Comparison of ENCODE assay signal across 1 cellular context in the genomic region with DNA sequence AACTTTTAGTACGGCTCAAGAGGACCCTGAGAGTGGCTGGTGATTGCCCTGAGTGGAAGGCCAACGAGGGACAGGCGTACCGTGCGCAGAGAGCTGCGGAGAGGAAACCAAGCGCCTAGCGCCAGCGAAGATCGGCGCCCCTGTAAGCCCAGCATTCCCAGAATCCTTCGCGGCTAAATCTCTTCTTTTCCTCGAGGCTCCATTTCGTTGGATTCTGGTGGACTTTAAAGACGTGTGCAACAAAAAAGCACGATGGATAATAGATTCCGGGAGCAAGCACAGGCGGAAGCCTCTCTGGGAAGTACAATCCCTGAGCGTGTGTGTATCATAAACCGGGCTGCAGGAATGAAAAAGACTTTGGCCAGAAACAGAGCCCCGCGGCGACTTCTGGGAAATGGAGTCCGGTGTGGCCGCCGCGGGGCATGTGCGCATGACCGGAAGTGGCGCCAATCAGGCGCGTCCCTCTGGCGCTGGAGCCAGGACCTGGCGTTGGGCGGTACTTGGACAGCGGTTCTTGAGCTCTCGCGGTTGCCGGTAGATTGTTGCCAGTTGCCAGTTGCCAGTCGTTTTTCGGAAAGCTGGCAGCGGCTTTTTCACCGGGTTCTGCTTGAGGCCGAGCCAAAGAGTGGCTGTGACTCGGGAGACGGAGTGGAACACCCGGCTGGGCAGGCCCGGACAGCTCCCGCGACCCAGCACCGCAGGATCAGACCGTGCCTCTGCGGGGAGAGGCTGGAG.
TF ChIP-seq lines count a peak whose summit lies in the region.

A gene (plus strand): TSS at position 449 of the 735 bp plus-strand sequence. CDS start 406 bp downstream, outside the sequence.

TF ChIP-seq in K562, 482 proteins besides CTCF, POLR2A, EP300 and RAD21 (continued from another document):
- TF ChIP-seq, protein P1, sequence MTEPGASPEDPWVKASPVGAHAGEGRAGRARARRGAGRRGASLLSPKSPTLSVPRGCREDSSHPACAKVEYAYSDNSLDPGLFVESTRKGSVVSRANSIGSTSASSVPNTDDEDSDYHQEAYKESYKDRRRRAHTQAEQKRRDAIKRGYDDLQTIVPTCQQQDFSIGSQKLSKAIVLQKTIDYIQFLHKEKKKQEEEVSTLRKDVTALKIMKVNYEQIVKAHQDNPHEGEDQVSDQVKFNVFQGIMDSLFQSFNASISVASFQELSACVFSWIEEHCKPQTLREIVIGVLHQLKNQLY (CRISPR knock-in tag; conservative IDR thresholded peaks at IDR 0.05): 0 out of 4 replicates have a peak, but pooled peaks of 1 of the 2 experiments have one; percentile 34
- TF ChIP-seq ZNF586 (CRISPR knock-in tag; conservative IDR thresholded peaks at IDR 0.05): no peak
- no peak for TF ChIP-seq RBM39 (optimal IDR thresholded peaks at IDR 0.05; ENCODE audit: low read depth, low read length)
- TF ChIP-seq L3MBTL2 (IDR thresholded peaks at IDR 0.05): peak; percentile 84
- peak; percentile 95 for TF ChIP-seq POLR2AphosphoS5 (IDR thresholded peaks at IDR 0.05; ENCODE audit: control insufficient read depth, insufficient read depth, low read depth, low read length)
- TF ChIP-seq, protein P2, sequence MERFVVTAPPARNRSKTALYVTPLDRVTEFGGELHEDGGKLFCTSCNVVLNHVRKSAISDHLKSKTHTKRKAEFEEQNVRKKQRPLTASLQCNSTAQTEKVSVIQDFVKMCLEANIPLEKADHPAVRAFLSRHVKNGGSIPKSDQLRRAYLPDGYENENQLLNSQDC (CRISPR knock-in tag; IDR thresholded peaks at IDR 0.05): peak; percentile 29; the same call in 1 of the 2 replicates
- TF ChIP-seq, protein P3, sequence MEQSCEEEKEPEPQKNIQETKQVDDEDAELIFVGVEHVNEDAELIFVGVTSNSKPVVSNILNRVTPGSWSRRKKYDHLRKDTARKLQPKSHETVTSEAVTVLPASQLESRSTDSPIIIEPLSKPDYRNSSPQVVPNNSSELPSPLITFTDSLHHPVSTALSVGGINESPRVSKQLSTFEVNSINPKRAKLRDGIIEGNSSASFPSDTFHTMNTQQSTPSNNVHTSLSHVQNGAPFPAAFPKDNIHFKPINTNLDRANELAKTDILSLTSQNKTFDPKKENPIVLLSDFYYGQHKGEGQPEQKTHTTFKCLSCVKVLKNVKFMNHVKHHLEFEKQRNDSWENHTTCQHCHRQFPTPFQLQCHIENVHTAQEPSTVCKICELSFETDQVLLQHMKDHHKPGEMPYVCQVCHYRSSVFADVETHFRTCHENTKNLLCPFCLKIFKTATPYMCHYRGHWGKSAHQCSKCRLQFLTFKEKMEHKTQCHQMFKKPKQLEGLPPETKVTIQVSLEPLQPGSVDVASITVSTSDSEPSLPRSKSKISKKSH (CRISPR knock-in tag; IDR thresholded peaks at IDR 0.05): no peak
- TF ChIP-seq, protein P4, sequence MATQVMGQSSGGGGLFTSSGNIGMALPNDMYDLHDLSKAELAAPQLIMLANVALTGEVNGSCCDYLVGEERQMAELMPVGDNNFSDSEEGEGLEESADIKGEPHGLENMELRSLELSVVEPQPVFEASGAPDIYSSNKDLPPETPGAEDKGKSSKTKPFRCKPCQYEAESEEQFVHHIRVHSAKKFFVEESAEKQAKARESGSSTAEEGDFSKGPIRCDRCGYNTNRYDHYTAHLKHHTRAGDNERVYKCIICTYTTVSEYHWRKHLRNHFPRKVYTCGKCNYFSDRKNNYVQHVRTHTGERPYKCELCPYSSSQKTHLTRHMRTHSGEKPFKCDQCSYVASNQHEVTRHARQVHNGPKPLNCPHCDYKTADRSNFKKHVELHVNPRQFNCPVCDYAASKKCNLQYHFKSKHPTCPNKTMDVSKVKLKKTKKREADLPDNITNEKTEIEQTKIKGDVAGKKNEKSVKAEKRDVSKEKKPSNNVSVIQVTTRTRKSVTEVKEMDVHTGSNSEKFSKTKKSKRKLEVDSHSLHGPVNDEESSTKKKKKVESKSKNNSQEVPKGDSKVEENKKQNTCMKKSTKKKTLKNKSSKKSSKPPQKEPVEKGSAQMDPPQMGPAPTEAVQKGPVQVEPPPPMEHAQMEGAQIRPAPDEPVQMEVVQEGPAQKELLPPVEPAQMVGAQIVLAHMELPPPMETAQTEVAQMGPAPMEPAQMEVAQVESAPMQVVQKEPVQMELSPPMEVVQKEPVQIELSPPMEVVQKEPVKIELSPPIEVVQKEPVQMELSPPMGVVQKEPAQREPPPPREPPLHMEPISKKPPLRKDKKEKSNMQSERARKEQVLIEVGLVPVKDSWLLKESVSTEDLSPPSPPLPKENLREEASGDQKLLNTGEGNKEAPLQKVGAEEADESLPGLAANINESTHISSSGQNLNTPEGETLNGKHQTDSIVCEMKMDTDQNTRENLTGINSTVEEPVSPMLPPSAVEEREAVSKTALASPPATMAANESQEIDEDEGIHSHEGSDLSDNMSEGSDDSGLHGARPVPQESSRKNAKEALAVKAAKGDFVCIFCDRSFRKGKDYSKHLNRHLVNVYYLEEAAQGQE (CRISPR knock-in tag; IDR thresholded peaks at IDR 0.05; ENCODE audit: low read depth): peak; percentile 94
- TF ChIP-seq POLR2AphosphoS2 (IDR thresholded peaks at IDR 0.05; ENCODE audit: low read length): no peak
- TF ChIP-seq, protein P5, sequence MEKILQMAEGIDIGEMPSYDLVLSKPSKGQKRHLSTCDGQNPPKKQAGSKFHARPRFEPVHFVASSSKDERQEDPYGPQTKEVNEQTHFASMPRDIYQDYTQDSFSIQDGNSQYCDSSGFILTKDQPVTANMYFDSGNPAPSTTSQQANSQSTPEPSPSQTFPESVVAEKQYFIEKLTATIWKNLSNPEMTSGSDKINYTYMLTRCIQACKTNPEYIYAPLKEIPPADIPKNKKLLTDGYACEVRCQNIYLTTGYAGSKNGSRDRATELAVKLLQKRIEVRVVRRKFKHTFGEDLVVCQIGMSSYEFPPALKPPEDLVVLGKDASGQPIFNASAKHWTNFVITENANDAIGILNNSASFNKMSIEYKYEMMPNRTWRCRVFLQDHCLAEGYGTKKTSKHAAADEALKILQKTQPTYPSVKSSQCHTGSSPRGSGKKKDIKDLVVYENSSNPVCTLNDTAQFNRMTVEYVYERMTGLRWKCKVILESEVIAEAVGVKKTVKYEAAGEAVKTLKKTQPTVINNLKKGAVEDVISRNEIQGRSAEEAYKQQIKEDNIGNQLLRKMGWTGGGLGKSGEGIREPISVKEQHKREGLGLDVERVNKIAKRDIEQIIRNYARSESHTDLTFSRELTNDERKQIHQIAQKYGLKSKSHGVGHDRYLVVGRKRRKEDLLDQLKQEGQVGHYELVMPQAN (IDR thresholded peaks at IDR 0.05; ENCODE audit: borderline replicate concordance): peak; percentile 95
- no peak for TF ChIP-seq KHSRP (IDR thresholded peaks at IDR 0.05)
